Comparison of ENCODE assay signal across 22 cellular contexts in genomic region chr1:6897138-6897537, GRCh38.
"Had no signal": no experiment of that assay in that cellular context is flagged by ENCODE, and none has a peak within 500 bp of the region (broad histone marks: within the 10 kb centered on the region; RNA-seq: fewer than 3 reads in every experiment).

No MANE protein-coding gene starts in this region.

- H3K4me2 ChIP-seq: smooth muscle cell had no signal

- H3K9ac ChIP-seq: parathyroid adenoma had no signal

- H3K4me3 ChIP-seq: breast epithelium, esophagus muscularis mucosa, heart right ventricle, psoas muscle, smooth muscle cell, suprapubic skin, tibial artery had no signal

- DNase-seq: activated CD4-positive, alpha-beta T cell treated with anti-CD3 and anti-CD28 coated beads for 36 hours; activated CD4-positive, CD25-positive, alpha-beta regulatory T cell; activated CD8-positive, alpha-beta memory T cell treated with anti-CD3 and anti-CD28 coated beads, Interleukin-2, amount 10 ng/mL, durations not matched to agents 7 days and 5 days; activated CD8-positive, alpha-beta T cell treated with anti-CD3 and anti-CD28 coated beads, Interleukin-2, amount 10 ng/mL, durations not matched to agents 7 days and 5 days; activated naive CD8-positive, alpha-beta T cell treated with anti-CD3 and anti-CD28 coated beads, Interleukin-2, amount 50 U/mL, for 24 hours; activated T-cell treated with anti-CD3 and anti-CD28 coated beads, Interleukin-2, amount 50 U/mL, for 48 hours; amygdala; central memory CD4-positive, alpha-beta T cell; endodermal cell; foreskin keratinocyte; heart right ventricle; naive B cell; nucleus accumbens; psoas muscle; stimulated activated CD4-positive, alpha-beta T cell treated with anti-CD3 and anti-CD28 coated beads, Interleukin-1b, Interleukin-23, amount 100 ng/mL, for 48 hours; stimulated activated naive CD4-positive, alpha-beta T cell; tibial artery had no signal

- H3K36me3 ChIP-seq: breast epithelium, esophagus muscularis mucosa, suprapubic skin, tibial artery had no signal

- H2AFZ ChIP-seq: parathyroid adenoma had no signal

- H3K9me3 ChIP-seq: breast epithelium, esophagus muscularis mucosa, heart right ventricle, psoas muscle, suprapubic skin, tibial artery had no signal

- H3K27me3 ChIP-seq: breast epithelium, esophagus muscularis mucosa, heart right ventricle, suprapubic skin, tibial artery had no signal

- H3K4me1 ChIP-seq: breast epithelium, esophagus muscularis mucosa, foreskin keratinocyte, heart right ventricle, parathyroid adenoma, psoas muscle, suprapubic skin, tibial artery had no signal

- H3K27ac ChIP-seq: breast epithelium, esophagus muscularis mucosa, foreskin keratinocyte, heart right ventricle, parathyroid adenoma, psoas muscle, suprapubic skin, tibial artery had no signal
